In genomic region chr2:85401844-85402243, GRCh38 we compare ENCODE assay signal across 20 cellular contexts. TPM values are rescaled to one million over a fixed set of nuclear protein-coding genes. Genes with fewer than 3 reads are reported as not detected.
DNase-seq lines count a peak whose midpoint lies in the region; ATAC-seq lines count a peak whose summit lies in the region.
"Had no signal": no experiment of that assay in that cellular context is flagged by ENCODE, and none has a peak within 500 bp of the region (broad histone marks: within the 10 kb centered on the region; RNA-seq: fewer than 3 reads in every experiment).

No MANE protein-coding gene starts in this region.

- peaks cover 3% of the 10 kb centered on the region in 2 donors for H3K9me3 Mint-ChIP-seq in stimulated activated naive B cell treated with anti-CD40 and anti-IgM and Interleukin-4, amounts not matched to agents 10 μg/mL and 1 μg/mL and 100 μg/mL, for 72 hours

- H3K36me3 Mint-ChIP-seq in stimulated activated naive B cell treated with anti-CD40 and anti-IgM and Interleukin-4, amounts not matched to agents 10 μg/mL and 1 μg/mL and 100 μg/mL, for 72 hours: peaks cover 42 to 72% of the 10 kb centered on the region in 2 donors

- H3K36me3 ChIP-seq in H7 (replicated peaks; ENCODE audit: control insufficient read depth, insufficient read depth, low read length): peaks cover 19% of the 10 kb centered on the region

- peak overlapping the region; percentile 7 to 66 for H3K4me3 Mint-ChIP-seq in stimulated activated naive B cell treated with anti-CD40 and anti-IgM and Interleukin-4, amounts not matched to agents 10 μg/mL and 1 μg/mL and 100 μg/mL, for 72 hours
- H3K4me3 Mint-ChIP-seq: activated naive CD4-positive, alpha-beta T cell treated with anti-CD3 and anti-CD28 coated beads, Interleukin-2, amount 50 U/mL, for 24 hours; activated T-cell treated with anti-CD3 and anti-CD28 coated beads, Interleukin-2, amount 50 U/mL, for 72 hours had no signal

- peak overlapping the region; percentile 94 for H3K27ac Mint-ChIP-seq in stimulated activated naive B cell treated with anti-CD40 and anti-IgM and Interleukin-4, amounts not matched to agents 10 μg/mL and 1 μg/mL and 100 μg/mL, for 72 hours
- H3K27ac Mint-ChIP-seq: activated T-cell treated with anti-CD3 and anti-CD28 coated beads, Interleukin-2, amount 50 U/mL, for 72 hours had no signal

- peak; percentile 53 to 59 for ATAC-seq in stimulated activated naive B cell treated with anti-CD40 and anti-IgM and Interleukin-4, amounts not matched to agents 10 μg/mL and 1 μg/mL and 100 μg/mL, for 72 hours (replicated peaks)
- ATAC-seq in sciatic nerve: no peak
- ATAC-seq: activated T-cell treated with anti-CD3 and anti-CD28 coated beads, Interleukin-2, amount 50 U/mL, for 72 hours; left lobe of liver had no signal

- peak; percentile 31 for DNase-seq in H7
- DNase-seq in NOMO-1 treated with DMSO at 0.1 percent for 48 hours (lab: John Stamatoyannopoulos, UW; ENCODE audit: unreplicated experiment): peak; percentile 77
- peak; percentile 0 for DNase-seq in hepatic stellate cell (ENCODE audit: low spot score)
- DNase-seq in stimulated activated naive B cell treated with anti-CD40 and anti-IgM and Interleukin-4, amounts not matched to agents 10 μg/mL and 1 μg/mL and 100 μg/mL, for 72 hours: no peak
- DNase-seq in sciatic nerve (ENCODE audit: low spot score): no peak
- no peak for DNase-seq in HCEC 1CT
- no peak for DNase-seq in DMS79 treated with DMSO at 0.1 percent for 48 hours (lab: John Stamatoyannopoulos, UW)
- DNase-seq: activated CD4-positive, CD25-positive, alpha-beta regulatory T cell; activated CD8-positive, alpha-beta memory T cell treated with anti-CD3 and anti-CD28 coated beads for 24 hours; activated T-cell treated with anti-CD3 and anti-CD28 coated beads, Interleukin-2, amount 50 U/mL, for 72 hours; Caco-2; MM.1S; NCI-H1930; NCI-H446 treated with DMSO at 0.1 percent for 48 hours; NK-92 treated with Interleukin-12 subunit alpha and Interleukin-12 subunit beta, amount 100 ng/mL, for 24 hours; occipital lobe; right cardiac atrium; stimulated activated naive CD4-positive, alpha-beta T cell had no signal

- H3K4me1 Mint-ChIP-seq in stimulated activated naive B cell treated with anti-CD40 and anti-IgM and Interleukin-4, amounts not matched to agents 10 μg/mL and 1 μg/mL and 100 μg/mL, for 72 hours: peaks cover 22 to 37% of the 10 kb centered on the region in 2 donors

- intact Hi-C loops in sciatic nerve (cut with DNase I): no loop called here

- H3K27me3 Mint-ChIP-seq in stimulated activated naive B cell treated with anti-CD40 and anti-IgM and Interleukin-4, amounts not matched to agents 10 μg/mL and 1 μg/mL and 100 μg/mL, for 72 hours: no peaks in the 10 kb centered on the region
- H3K27me3 Mint-ChIP-seq: activated naive CD4-positive, alpha-beta T cell treated with anti-CD3 and anti-CD28 coated beads, Interleukin-2, amount 50 U/mL, for 24 hours had no signal

- no peaks in the 10 kb centered on the region for H3K27me3 ChIP-seq in H7 (ENCODE audit: control insufficient read depth, insufficient read depth, low read length)

- H3K4me3 ChIP-seq in H7 (ENCODE audit: insufficient read depth, low read depth, low read length): no peak overlapping the region

RNA-seq across cellular contexts. Expression of gene CAPG, which starts 8.3 kb away (rescaled TPM):
- total RNA-seq in H7 (2014; rRNA removed; shearing (Covaris generic)): 242 and 268 TPM in 2 replicates
- total RNA-seq in sciatic nerve: 60.7 TPM

RNA-seq across cellular contexts. Expression of gene SH2D6, which starts 16.7 kb away (rescaled TPM):
- total RNA-seq in H7 (2014; rRNA removed; shearing (Covaris generic)): not detected in 2 replicates
- total RNA-seq in sciatic nerve: 0.40 TPM

RNA-seq across cellular contexts. Expression of gene ELMOD3, which starts 47.3 kb away (rescaled TPM):
- 11.3 and 11.5 TPM in 2 replicates for total RNA-seq in H7 (2014; rRNA removed; shearing (Covaris generic))
- total RNA-seq in sciatic nerve: 29.6 TPM

RNA-seq across cellular contexts. Expression of gene RETSAT, which starts 47.5 kb away (rescaled TPM):
- 18.5 and 29.6 TPM in 2 replicates for total RNA-seq in H7 (2014; rRNA removed; shearing (Covaris generic))
- total RNA-seq in sciatic nerve: 42.8 TPM

Comparison
In these comparisons a context has a peak if more than half of its experiments do, and no peak if none do; other contexts are left out.
1. DNase-seq: peak in H7 (single experiment), NOMO-1 treated with DMSO at 0.1 percent for 48 hours (single experiment) and hepatic stellate cell (single experiment); none in stimulated activated naive B cell treated with anti-CD40 and anti-IgM and Interleukin-4, amounts not matched to agents 10 μg/mL and 1 μg/mL and 100 μg/mL, for 72 hours (single experiment), sciatic nerve (single experiment), HCEC 1CT (single experiment) and DMS79 treated with DMSO at 0.1 percent for 48 hours (single experiment).